12 cellular contexts compared by ENCODE assay signal in genomic region chr13:110485604-110486003, GRCh38.
A peak's percentile ranks its signal among the peaks of the same experiment; 100 is the strongest.
DNase-seq lines count a peak whose midpoint lies in the region; TF ChIP-seq lines count a peak whose summit lies in the region.
"Had no signal": no experiment of that assay in that cellular context is flagged by ENCODE, and none has a peak within 500 bp of the region (broad histone marks: within the 10 kb centered on the region; RNA-seq: fewer than 3 reads in every experiment).

No MANE protein-coding gene starts in this region.

- WGBS in smooth muscle cell (ENCODE audit: low lambda C conversion rate): 39% methylated on average over 9 of the region's 9 CpGs

- DNase-seq in HK-2 (ENCODE audit: unreplicated experiment): peak; percentile 68
- peak; percentile 59 for DNase-seq in amniotic epithelial cell (ENCODE audit: low read depth)
- peak; percentile 89 for DNase-seq in iPS-NIHi11 (ENCODE audit: low spot score)
- no peak for DNase-seq in smooth muscle cell (lab: John Stamatoyannopoulos, UW; ENCODE audit: unreplicated experiment)
- no peak for DNase-seq in globus pallidus (ENCODE audit: low spot score)
- no peak for DNase-seq in amniotic stem cell (lab: John Stamatoyannopoulos, UW)
- no peak for DNase-seq in cortex of kidney (lab: John Stamatoyannopoulos, UW)
- DNase-seq: activated CD4-positive, alpha-beta T cell treated with anti-CD3 and anti-CD28 coated beads, Interleukin-2, amount 50 U/mL, for 4 hours; activated T-cell treated with anti-CD3 and anti-CD28 coated beads, Interleukin-2, amount 50 U/mL, for 72 hours; NCI-H1092; SK-N-SH had no signal

- peaks cover 17% of the 10 kb centered on the region for H3K36me3 ChIP-seq in smooth muscle cell (ENCODE audit: low read depth)

- no peaks in the 10 kb centered on the region for H3K9me3 ChIP-seq in smooth muscle cell (replicated peaks; ENCODE audit: low read depth)
- H3K9me3 ChIP-seq: SK-N-SH had no signal

- H3K27ac ChIP-seq in smooth muscle cell (ENCODE audit: low read depth): peak overlapping the region; percentile 79

- H3K9ac ChIP-seq in smooth muscle cell (ENCODE audit: low read depth): no peak overlapping the region
- H3K9ac ChIP-seq: SK-N-SH had no signal

- no peak overlapping the region for H2AFZ ChIP-seq in smooth muscle cell (ENCODE audit: low read depth)

- H3K4me3 ChIP-seq in smooth muscle cell: no peak overlapping the region
- H3K4me3 ChIP-seq: coronary artery had no signal

- peaks cover 82% of the 10 kb centered on the region for H3F3A ChIP-seq in smooth muscle cell (ENCODE audit: low read depth)

- no peak for TF ChIP-seq CTCF in smooth muscle cell (IDR thresholded peaks at IDR 0.05; ENCODE audit: borderline replicate concordance, insufficient read depth, poor library complexity, severe bottlenecking)

- peaks cover 4% of the 10 kb centered on the region for H3K79me2 ChIP-seq in smooth muscle cell (ENCODE audit: low read depth)

- no peaks in the 10 kb centered on the region for H3K27me3 ChIP-seq in smooth muscle cell (ENCODE audit: low read depth)

- H3K4me2 ChIP-seq in smooth muscle cell: no peak overlapping the region
- H3K4me2 ChIP-seq: SK-N-SH had no signal

- peaks cover 76% of the 10 kb centered on the region for H4K20me1 ChIP-seq in smooth muscle cell (ENCODE audit: low read depth)

- H3K4me1 ChIP-seq in smooth muscle cell (ENCODE audit: low read depth): peaks cover 15% of the 10 kb centered on the region

Comparison
In these comparisons a context has a peak if more than half of its experiments do, and no peak if none do; other contexts are left out.
1. DNase-seq: peak in HK-2 (single experiment), amniotic epithelial cell (single experiment) and iPS-NIHi11 (single experiment); none in smooth muscle cell (single experiment), globus pallidus (single experiment), amniotic stem cell (single experiment) and cortex of kidney (single experiment).